15 cellular contexts compared by ENCODE assay signal in the genomic region with DNA sequence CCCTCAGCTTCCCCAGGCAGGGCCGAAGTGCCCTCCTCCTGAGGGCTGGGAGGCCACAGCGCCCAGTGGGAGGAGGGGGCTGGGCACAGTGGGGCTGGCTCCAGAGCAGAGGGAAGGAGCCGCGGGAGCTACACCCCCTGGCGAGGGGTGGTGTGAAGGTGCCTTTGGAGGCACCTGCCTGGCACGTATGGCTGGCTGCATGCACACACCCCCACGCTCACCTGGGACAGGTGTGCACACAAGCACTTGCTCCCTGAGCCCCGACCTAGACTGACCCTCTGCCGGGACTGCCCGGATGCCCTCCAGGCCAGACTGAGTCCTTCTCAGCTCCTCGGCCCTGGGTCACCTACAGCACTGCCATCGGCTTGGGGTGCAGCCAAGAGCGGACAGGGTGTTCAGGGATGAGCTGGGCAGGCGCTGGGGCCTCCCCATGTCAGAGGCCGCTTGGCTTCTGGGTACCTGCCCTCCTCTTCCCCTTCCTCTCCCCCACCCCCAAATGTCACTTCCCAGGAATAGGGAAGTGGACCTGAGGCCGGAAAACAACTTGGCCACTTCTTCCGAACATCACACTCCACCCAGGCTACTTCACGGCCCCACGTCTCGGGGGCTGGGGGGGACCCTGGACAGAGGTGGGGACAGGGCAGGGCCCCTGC. TPM values are rescaled to one million over a fixed set of nuclear protein-coding genes. Genes with fewer than 3 reads are reported as not detected.
DNase-seq lines count a peak whose midpoint lies in the region; ATAC-seq, FAIRE-seq and TF ChIP-seq lines count a peak whose summit lies in the region.
"Had no signal": no experiment of that assay in that cellular context is flagged by ENCODE, and none has a peak within 500 bp of the region (broad histone marks: within the 10 kb centered on the region; RNA-seq: fewer than 3 reads in every experiment).

No MANE protein-coding gene starts in this region.

- ATAC-seq in Panc1 (no peak), left ventricle myocardium superior (peak; percentile 3), gastrocnemius medialis (no peak), HG02571 (IDR thresholded peaks at IDR 0.05; ENCODE audit: unreplicated experiment) (no peak)
- ATAC-seq: activated CD4-positive, alpha-beta T cell treated with anti-CD3 and anti-CD28 coated beads for 36 hours; effector memory CD8-positive, alpha-beta T cell; left colon had no signal

- CTCF ChIA-PET in Panc1 (lab: Charles Lee): no interaction called here

- H3K27me3 ChIP-seq in Panc1 (ENCODE audit: control insufficient read depth, insufficient read depth, low read length) (no peaks in the 10 kb centered on the region), gastrocnemius medialis (no peaks in the 10 kb centered on the region)

- BruUV-seq in Panc1 (replicated peaks; lab: Mats Ljungman, UMichigan): no TSS peak

- H3K27ac ChIP-seq in Panc1 (ENCODE audit: low read length) (peak overlapping the region; percentile 76; the same call in 1 of the 2 replicates), gastrocnemius medialis (peak overlapping the region; percentile 90 to 98 (median 93))

- H3K36me3 ChIP-seq in Panc1 (ENCODE audit: control insufficient read depth, insufficient read depth, low read length) (no peaks in the 10 kb centered on the region), gastrocnemius medialis (no peaks in the 10 kb centered on the region)

- intact Hi-C loops in Panc1 (cut with micrococcal nuclease; ENCODE audit: unreplicated experiment) (no loop called here), left ventricle myocardium superior (cut with micrococcal nuclease) (no loop called here), gastrocnemius medialis (cut with DNase I; ENCODE audit: low total_unique reads) (no loop called here)

- FAIRE-seq in GM12891 (lab: Jason Lieb, UNC): no peak

- POLR2A ChIA-PET in Panc1 (lab: Charles Lee): interaction anchor here (0.5 kb wide), 1 partner anchor 58 kb away, joined by 4 read pairs; no protein-coding TSS in a partner anchor

- in situ Hi-C loops in Panc1 (cut with HindIII; ENCODE audit: low pct_unique_long_range_greater_than_20kb, low sequenced_read_pairs): no loop called here
- in situ Hi-C loops in gastrocnemius medialis (cut with MboI; ENCODE audit: low sequenced_read_pairs in 4 of 4): no loop called here

- no peaks in the 10 kb centered on the region for H3K9me3 ChIP-seq in Panc1 (ENCODE audit: control insufficient read depth, insufficient read depth, low read depth, low read length)
- H3K9me3 ChIP-seq in gastrocnemius medialis: no peaks in the 10 kb centered on the region

- no peak for TF ChIP-seq POLR2A in gastrocnemius medialis (IDR thresholded peaks at IDR 0.05)
- TF ChIP-seq POLR2A in GM12891 (IDR thresholded peaks at IDR 0.05; ENCODE audit: low read depth, low read length): no peak

- DNase-seq in CD1c-positive myeloid dendritic cell (ENCODE audit: extremely low spot score) (peak; percentile 72), Panc1 (ENCODE audit: low read depth, low spot score) (no peak), left ventricle myocardium superior (peak; percentile 57), gastrocnemius medialis (peak in 1 of 2 donors; percentile 34), hypothalamus (lab: John Stamatoyannopoulos, UW) (no peak), hepatic stellate cell (ENCODE audit: low spot score) (no peak), GM12891 (ENCODE audit: insufficient read length, low spot score) (no peak)
- DNase-seq: activated CD4-positive, alpha-beta T cell treated with anti-CD3 and anti-CD28 coated beads for 36 hours; effector memory CD8-positive, alpha-beta T cell; NCI-H1930; nucleus accumbens had no signal

- H3K4me3 ChIP-seq in Panc1 (ENCODE audit: low read depth in 2 of 2, low read length in 2 of 2) (no peak overlapping the region), gastrocnemius medialis (no peak overlapping the region)

- TF ChIP-seq CTCF in Panc1 (IDR thresholded peaks at IDR 0.05) (no peak), gastrocnemius medialis (IDR thresholded peaks at IDR 0.05 in 4 of 5, conservative IDR thresholded peaks at IDR 0.05 in 1 of 5) (no peak)

- H3K4me1 ChIP-seq in Panc1 (ENCODE audit: control insufficient read depth, insufficient read depth, low read length): peaks cover 68% of the 10 kb centered on the region
- peaks cover 27 to 34% of the 10 kb centered on the region in 2 donors for H3K4me1 ChIP-seq in gastrocnemius medialis

TF ChIP-seq in GM12891, 5 proteins besides CTCF, POLR2A, EP300 and RAD21:
- no peak for TF ChIP-seq POU2F2 (IDR thresholded peaks at IDR 0.05; ENCODE audit: low read depth, low read length)
- no peak for TF ChIP-seq SPI1 (IDR thresholded peaks at IDR 0.05; ENCODE audit: low read depth, low read length)
- TF ChIP-seq PAX5 (IDR thresholded peaks at IDR 0.05; ENCODE audit: insufficient read depth, low read length, severe bottlenecking): no peak

RNA-seq across cellular contexts. Expression of a gene that starts 7.4 kb away (rescaled TPM):
- total RNA-seq in Panc1 (2021; ENCODE audit: unreplicated experiment): 58.2 TPM
- 65.3 TPM for polyA plus RNA-seq in Panc1 (2012; ENCODE audit: insufficient read length)
- 65.1 TPM for total RNA-seq in left ventricle myocardium superior
- total RNA-seq in gastrocnemius medialis: 100 to 1,000 TPM; 165 to 327 (median 188) TPM
- polyA plus RNA-seq in GM12891 (2012; ENCODE audit: low read depth, missing spikeins): 34.2 TPM

RNA-seq across cellular contexts. Expression of a gene that starts 34.7 kb away (rescaled TPM):
- total RNA-seq in Panc1 (2021; ENCODE audit: unreplicated experiment) (59.7 TPM), left ventricle myocardium superior (27.4 TPM), gastrocnemius medialis (10 to 100 TPM in 3 of 4 donors, 1 to 10 TPM in 1; 8.9 to 15.0 (median 13.0) TPM)
- polyA plus RNA-seq in Panc1 (2012; ENCODE audit: insufficient read length): 98.5 TPM
- polyA plus RNA-seq in GM12891 (2012; ENCODE audit: low read depth, missing spikeins): 35.8 TPM

RNA-seq across cellular contexts. Expression of a gene that starts 34.9 kb away (rescaled TPM):
- total RNA-seq in Panc1 (2021; ENCODE audit: unreplicated experiment): 23.4 TPM
- 41.1 TPM for polyA plus RNA-seq in Panc1 (2012; ENCODE audit: insufficient read length)
- 16.2 TPM for total RNA-seq in left ventricle myocardium superior
- 1 to 10 TPM; 6.4 to 9.6 (median 8.2) TPM for total RNA-seq in gastrocnemius medialis
- polyA plus RNA-seq in GM12891 (2012; ENCODE audit: low read depth, missing spikeins): 13.5 TPM

RNA-seq across cellular contexts. Expression of a gene that starts 59.4 kb away (rescaled TPM):
- total RNA-seq in Panc1 (2021; ENCODE audit: unreplicated experiment): 0.82 TPM
- polyA plus RNA-seq in Panc1 (2012; ENCODE audit: insufficient read length): 1.3 TPM
- total RNA-seq in left ventricle myocardium superior: not detected
- not detected for total RNA-seq in gastrocnemius medialis
- 0.05 TPM for polyA plus RNA-seq in GM12891 (2012; ENCODE audit: low read depth, missing spikeins)
- total RNA-seq: HFFc6 had no signal
- polyA plus RNA-seq: BJ had no signal

Comparison
In these comparisons a context has a peak if more than half of its experiments do, and no peak if none do; other contexts are left out.
1. DNase-seq: peak in CD1c-positive myeloid dendritic cell (single experiment) and left ventricle myocardium superior (single experiment); none in Panc1 (single experiment), hypothalamus (0 of 51), hepatic stellate cell (single experiment) and GM12891 (single experiment).